ENCODE assay signal across 13 cellular contexts in genomic region chr5:159928122-159928960, GRCh38. TPM values are rescaled to one million over a fixed set of nuclear protein-coding genes. Genes with fewer than 3 reads are reported as not detected.
DNase-seq lines count a peak whose midpoint lies in the region; ATAC-seq, FAIRE-seq and TF ChIP-seq lines count a peak whose summit lies in the region.
"Had no signal": no experiment of that assay in that cellular context is flagged by ENCODE, and none has a peak within 500 bp of the region (broad histone marks: within the 10 kb centered on the region; RNA-seq: fewer than 3 reads in every experiment).

No MANE protein-coding gene starts in this region.

- FAIRE-seq in HepG2 (lab: Jason Lieb, UNC), result no peak

- no peak overlapping the region for H3K4me3 ChIP-seq in liver (ENCODE audit: low read depth in 1 of 3, low read length in 3 of 3)
- no peak overlapping the region for H3K4me3 ChIP-seq in HepG2 (replicated peaks in 1 of 3; ENCODE audit: insufficient read depth in 1 of 3, low read depth in 2 of 3, low read length in 3 of 3)
- no peak overlapping the region for H3K4me3 ChIP-seq in aorta (ENCODE audit: low read length in 2 of 2)

- H3K27ac ChIP-seq in liver (ENCODE audit: low read depth in 1 of 2, low read length in 2 of 2) (peak overlapping the region in 1 of 2 donors; percentile 7), HepG2 (ENCODE audit: extremely low read length, insufficient read depth, low read length) (no peak overlapping the region), aorta (ENCODE audit: low read depth in 1 of 2, low read length in 2 of 2) (no peak overlapping the region)
- H3K27ac ChIP-seq: parathyroid adenoma had no signal

- H4K20me1 ChIP-seq in HepG2 (ENCODE audit: insufficient read depth, low read length), result no peaks in the 10 kb centered on the region

- no peak for ATAC-seq in HepG2
- peak; percentile 36 for ATAC-seq in aorta (ENCODE audit: low FRiP score)
- ATAC-seq in HG02840 (IDR thresholded peaks at IDR 0.05; ENCODE audit: low FRiP score, unreplicated experiment), result no peak
- no peak for ATAC-seq in HG03196 (IDR thresholded peaks at IDR 0.05; ENCODE audit: unreplicated experiment)

- no TSS peak for BruUV-seq in HepG2 (replicated peaks; lab: Mats Ljungman, UMichigan)

- TF ChIP-seq POLR2A in HepG2 (IDR thresholded peaks at IDR 0.05; ENCODE audit: insufficient read depth in 1 of 2, low read depth in 2 of 2, low read length in 2 of 2), result no peak

- no peaks in the 10 kb centered on the region for H3K79me2 ChIP-seq in HepG2 (ENCODE audit: insufficient read depth, low read length)
- H3K79me2 ChIP-seq: parathyroid adenoma had no signal

- WGBS in liver, result 76% methylated on average over 13 of the region's 13 CpGs
- WGBS in HepG2 (ENCODE audit: low lambda C conversion rate), result 29% methylated on average over 10 of the region's 13 CpGs
- WGBS in aorta, 2 donors, result 35 to 40% methylated on average over 13 of the region's 13 CpGs

- TF ChIP-seq EP300 in HepG2 (IDR thresholded peaks at IDR 0.05; ENCODE audit: low read depth in 2 of 2, low read length in 2 of 2), result no peak
- TF ChIP-seq EP300 in HepG2 (CRISPR knock-in tag; IDR thresholded peaks at IDR 0.05; ENCODE audit: borderline replicate concordance), result no peak

- POLR2A ChIA-PET in HepG2 (lab: Yijun Ruan, JAX), result no interaction called here

- intact Hi-C loops in HepG2 (cut with micrococcal nuclease; ENCODE audit: unreplicated experiment) (no loop called here), aorta (cut with DNase I) (no loop called here)

- no peak overlapping the region for H3K4me2 ChIP-seq in HepG2 (ENCODE audit: low read depth, low read length)

- H3K9me3 ChIP-seq in liver (ENCODE audit: control insufficient read depth in 4 of 4, low read length in 3 of 4), result no peaks in the 10 kb centered on the region
- no peaks in the 10 kb centered on the region for H3K9me3 ChIP-seq in HepG2 (ENCODE audit: low read length)
- no peaks in the 10 kb centered on the region for H3K9me3 ChIP-seq in aorta (ENCODE audit: control insufficient read depth, low read length)

- TF ChIP-seq RAD21 in liver (IDR thresholded peaks at IDR 0.05) (no peak), HepG2 (CRISPR knock-in tag; IDR thresholded peaks at IDR 0.05) (no peak)

- no peak overlapping the region for H3K9ac ChIP-seq in liver (ENCODE audit: low read depth in 1 of 2, low read length in 2 of 2)
- H3K9ac ChIP-seq in HepG2 (ENCODE audit: insufficient read depth, low read depth, low read length), result no peak overlapping the region
- H3K9ac ChIP-seq: parathyroid adenoma had no signal

- no peak overlapping the region for H2AFZ ChIP-seq in HepG2 (ENCODE audit: low read length)
- H2AFZ ChIP-seq: parathyroid adenoma had no signal

- in situ Hi-C loops in HepG2 (cut with HindIII; ENCODE audit: extremely low pct_ligation_motif_present, low pct_unique_long_range_greater_than_20kb), result no loop called here

- H3K4me1 ChIP-seq in liver (ENCODE audit: control insufficient read depth in 4 of 4, insufficient read depth in 4 of 4, low read length in 3 of 4) (peaks cover 0 to 5% (median 0%) of the 10 kb centered on the region in 4 donors), HepG2 (ENCODE audit: insufficient read depth, low read length) (no peaks in the 10 kb centered on the region), aorta (ENCODE audit: control insufficient read depth in 1 of 2, insufficient read depth in 2 of 2, low read length in 2 of 2) (no peaks in the 10 kb centered on the region)
- H3K4me1 ChIP-seq: parathyroid adenoma had no signal

- no peak for TF ChIP-seq CTCF in liver (IDR thresholded peaks at IDR 0.05; ENCODE audit: low read depth, low read length, missing input control)
- TF ChIP-seq CTCF in HepG2 (CRISPR knock-in tag; IDR thresholded peaks at IDR 0.05), result no peak

- CTCF ChIA-PET in HepG2 (lab: Yijun Ruan, JAX; ENCODE audit: low intra/inter-chr PET ratio, low total read pairs), result no interaction called here

- no peaks in the 10 kb centered on the region for H3K36me3 ChIP-seq in liver (ENCODE audit: control insufficient read depth in 4 of 4, insufficient read depth in 3 of 4, low read depth in 1 of 4, low read length in 3 of 4)
- no peaks in the 10 kb centered on the region for H3K36me3 ChIP-seq in HepG2 (replicated peaks in 1 of 2; ENCODE audit: control insufficient read depth in 1 of 2, insufficient read depth in 2 of 2, low read length in 2 of 2)
- peaks cover 0 to 3% of the 10 kb centered on the region in 2 donors for H3K36me3 ChIP-seq in aorta (ENCODE audit: control insufficient read depth in 1 of 2, insufficient read depth in 2 of 2, low read length in 1 of 2)

- DNase-seq in HepG2 (ENCODE audit: low spot score) (no peak), astrocyte of the hippocampus (ENCODE audit: low read depth, low spot score) (peak; percentile 72), islet precursor cell (peak; percentile 85), aorta (peak in 1 of 2 donors; percentile 59), NCI-H82 treated with DMSO at 0.1 percent for 48 hours (lab: John Stamatoyannopoulos, UW; ENCODE audit: unreplicated experiment) (no peak)
- DNase-seq: activated CD4-positive, CD25-positive, alpha-beta regulatory T cell; hippocampal formation; NCI-H524 treated with DMSO at 0.1 percent for 48 hours had no signal

- no peaks in the 10 kb centered on the region for H3K27me3 ChIP-seq in liver (ENCODE audit: control insufficient read depth in 4 of 4, insufficient read depth in 4 of 4, low read length in 3 of 4)
- peaks cover 0 to 22% of the 10 kb centered on the region in 2 experiments; a peak in 2 of 5 replicates for H3K27me3 ChIP-seq in HepG2 (ENCODE audit: control insufficient read depth in 1 of 2, insufficient read depth in 2 of 2, low read length in 2 of 2)
- H3K27me3 ChIP-seq in aorta (ENCODE audit: control insufficient read depth in 1 of 2, insufficient read depth in 2 of 2, low read length in 1 of 2), result no peaks in the 10 kb centered on the region

TF ChIP-seq in liver, 16 proteins besides CTCF, POLR2A, EP300 and RAD21 (continues in another document):
- TF ChIP-seq NR2F2 (IDR thresholded peaks at IDR 0.05), result peak; percentile 14
- no peak for TF ChIP-seq TAF1 (conservative IDR thresholded peaks at IDR 0.05)

TF ChIP-seq in HepG2, 621 proteins besides CTCF, POLR2A, EP300 and RAD21 (continues in another document):
- TF ChIP-seq DBP (CRISPR knock-in tag; IDR thresholded peaks at IDR 0.05; ENCODE audit: not compliant biosample characterization) (no peak), ZNF382 (CRISPR knock-in tag; IDR thresholded peaks at IDR 0.05; ENCODE audit: borderline replicate concordance) (no peak), GATAD1 (CRISPR knock-in tag; IDR thresholded peaks at IDR 0.05) (no peak)
- TF ChIP-seq, protein P1, sequence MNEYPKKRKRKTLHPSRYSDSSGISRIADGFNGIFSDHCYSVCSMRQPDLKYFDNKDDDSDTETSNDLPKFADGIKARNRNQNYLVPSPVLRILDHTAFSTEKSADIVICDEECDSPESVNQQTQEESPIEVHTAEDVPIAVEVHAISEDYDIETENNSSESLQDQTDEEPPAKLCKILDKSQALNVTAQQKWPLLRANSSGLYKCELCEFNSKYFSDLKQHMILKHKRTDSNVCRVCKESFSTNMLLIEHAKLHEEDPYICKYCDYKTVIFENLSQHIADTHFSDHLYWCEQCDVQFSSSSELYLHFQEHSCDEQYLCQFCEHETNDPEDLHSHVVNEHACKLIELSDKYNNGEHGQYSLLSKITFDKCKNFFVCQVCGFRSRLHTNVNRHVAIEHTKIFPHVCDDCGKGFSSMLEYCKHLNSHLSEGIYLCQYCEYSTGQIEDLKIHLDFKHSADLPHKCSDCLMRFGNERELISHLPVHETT (CRISPR knock-in tag; conservative IDR thresholded peaks at IDR 0.05), result no peak

RNA-seq across cellular contexts. Expression of gene ADRA1B, which starts 12.1 kb away (rescaled TPM):
- total RNA-seq in liver (10 to 100 TPM in 1 of 2 donors, under 1 TPM in 1; 0.70 to 13.1 TPM), HepG2 (2016; rRNA removed; fragmentation: Illumina TruSeq; extraction: Trizol) (not detected in 2 replicates), aorta (10 to 100 TPM in 1 of 2 donors, 1 to 10 TPM in 1; 5.4 to 16.0 TPM)
- polyA plus RNA-seq in liver (10 to 100 TPM in 1 of 2 donors, 1 to 10 TPM in 1; 6.0 to 10.3 TPM), HepG2 (2011; rRNA removed) (not detected in 2 replicates), aorta (1 to 10 TPM; 3.8 to 8.0 TPM)
- total RNA-seq in HepG2 (2016; cell fraction: cytosol; rRNA removed; fragmentation: Illumina TruSeq; extraction: Trizol; ENCODE audit: low read depth), result not detected in 2 replicates
- total RNA-seq in HepG2 (2016; cell fraction: insoluble cytoplasmic fraction; rRNA removed; fragmentation: Illumina TruSeq; extraction: Trizol), result not detected in 2 replicates
- not detected in 2 replicates for total RNA-seq in HepG2 (2016; cell fraction: membrane; rRNA removed; fragmentation: Illumina TruSeq; extraction: Trizol)
- total RNA-seq in HepG2 (2016; cell fraction: nucleus; rRNA removed; fragmentation: Illumina TruSeq; extraction: Trizol), result not detected in 2 replicates
- polyA plus RNA-seq in HepG2 (2011; cell fraction: cytosol; rRNA removed), result not detected in 2 replicates
- polyA plus RNA-seq in HepG2 (2011; cell fraction: nucleus; rRNA removed), result not detected in 2 replicates
- not detected in 2 replicates for polyA plus RNA-seq in HepG2 (2012)
- polyA plus RNA-seq in HepG2 (2016; cell fraction: cytosol; fragmentation: Illumina TruSeq; extraction: Trizol; ENCODE audit: low read depth), result not detected in 2 replicates
- not detected in 2 replicates for polyA plus RNA-seq in HepG2 (2016; cell fraction: insoluble cytoplasmic fraction; fragmentation: Illumina TruSeq; extraction: Trizol; ENCODE audit: low read depth)
- polyA plus RNA-seq in HepG2 (2016; cell fraction: membrane; fragmentation: Illumina TruSeq; extraction: Trizol; ENCODE audit: low read depth), result not detected in 2 replicates
- polyA plus RNA-seq in HepG2 (2016; cell fraction: nucleus; fragmentation: Illumina TruSeq; extraction: Trizol; ENCODE audit: insufficient read depth, low read depth), result not detected in 2 replicates
- 0.14 TPM in 1 of 2 replicates, not detected in the other for polyA minus RNA-seq in HepG2 (2011; rRNA and poly(A)+ RNA removed; ENCODE audit: low replicate concordance)
- polyA minus RNA-seq in HepG2 (2011; cell fraction: cytosol; rRNA and poly(A)+ RNA removed), result not detected in 2 replicates
- not detected in 2 replicates for polyA minus RNA-seq in HepG2 (2011; cell fraction: nucleus; rRNA and poly(A)+ RNA removed)
- total RNA-seq: A673 had no signal

Comparison
In these comparisons a context has a peak if more than half of its experiments do, and no peak if none do; other contexts are left out.
1. DNase-seq: peak in astrocyte of the hippocampus (single experiment) and islet precursor cell (single experiment); none in HepG2 (single experiment) and NCI-H82 treated with DMSO at 0.1 percent for 48 hours (single experiment).